Comparison of ENCODE assay signal across 21 cellular contexts in genomic region chr5:115109388-115109787, GRCh38.
"Had no signal": no experiment of that assay in that cellular context is flagged by ENCODE, and none has a peak within 500 bp of the region (broad histone marks: within the 10 kb centered on the region; RNA-seq: fewer than 3 reads in every experiment).

No MANE protein-coding gene starts in this region.

- H3K27ac ChIP-seq: dorsolateral prefrontal cortex, lower lobe of right lung, ovary, psoas muscle, thoracic aorta, tibial nerve, upper lobe of right lung, vagina had no signal

- H3K9me3 Mint-ChIP-seq: naive thymus-derived CD8-positive, alpha-beta T cell; nephron progenitor cell; stimulated activated naive B cell treated with anti-CD40 and anti-IgM and Interleukin-4, amounts not matched to agents 10 μg/mL and 1 μg/mL and 100 μg/mL, for 72 hours; stimulated activated naive CD8-positive, alpha-beta T cell treated with anti-CD3 and anti-CD28 coated beads, Interleukin-15, Interleukin-2, amounts not matched to agents 100 ng/mL and 50 ng/mL, for 24 hours had no signal

- H3K4me1 Mint-ChIP-seq: naive thymus-derived CD8-positive, alpha-beta T cell; nephron progenitor cell; stimulated activated naive B cell treated with anti-CD40 and anti-IgM and Interleukin-4, amounts not matched to agents 10 μg/mL and 1 μg/mL and 100 μg/mL, for 72 hours had no signal

- H3K4me3 Mint-ChIP-seq: naive thymus-derived CD8-positive, alpha-beta T cell; nephron progenitor cell; stimulated activated naive B cell treated with anti-CD40 and anti-IgM and Interleukin-4, amounts not matched to agents 10 μg/mL and 1 μg/mL and 100 μg/mL, for 72 hours; stimulated activated naive CD8-positive, alpha-beta T cell treated with anti-CD3 and anti-CD28 coated beads, Interleukin-15, Interleukin-2, amounts not matched to agents 100 ng/mL and 50 ng/mL, for 24 hours had no signal

- ATAC-seq: left ventricle myocardium superior; lower lobe of right lung; naive thymus-derived CD8-positive, alpha-beta T cell; psoas muscle; right cardiac atrium; stimulated activated naive B cell treated with anti-CD40 and anti-IgM and Interleukin-4, amounts not matched to agents 10 μg/mL and 1 μg/mL and 100 μg/mL, for 72 hours; upper lobe of right lung had no signal

- H3K27me3 ChIP-seq: ovary, tibial nerve, vagina had no signal

- H3K27ac Mint-ChIP-seq: naive thymus-derived CD8-positive, alpha-beta T cell; nephron progenitor cell; stimulated activated naive B cell treated with anti-CD40 and anti-IgM and Interleukin-4, amounts not matched to agents 10 μg/mL and 1 μg/mL and 100 μg/mL, for 72 hours; stimulated activated naive CD8-positive, alpha-beta T cell treated with anti-CD3 and anti-CD28 coated beads, Interleukin-15, Interleukin-2, amounts not matched to agents 100 ng/mL and 50 ng/mL, for 24 hours had no signal

- H3K36me3 ChIP-seq: lower lobe of right lung, ovary, thoracic aorta, tibial nerve, upper lobe of right lung, vagina had no signal

- DNase-seq: dorsolateral prefrontal cortex; effector CD4-positive, alpha-beta T cell; hypothalamus; left ventricle myocardium superior; lower lobe of right lung; naive thymus-derived CD8-positive, alpha-beta T cell; nephron progenitor cell; occipital lobe; ovary; posterior cingulate gyrus; psoas muscle; right cardiac atrium; small intestine; stimulated activated CD4-positive, alpha-beta T cell treated with anti-CD3 and anti-CD28 coated beads, Interleukin-15, amount 100 ng/mL, for 24 hours; stimulated activated CD4-positive, alpha-beta T cell treated with anti-CD3 and anti-CD28 coated beads, Interleukin-2, amount 100 ng/mL, for 48 hours; stimulated activated naive B cell treated with anti-CD40 and anti-IgM and Interleukin-4, amounts not matched to agents 10 μg/mL and 1 μg/mL and 100 μg/mL, for 72 hours; upper lobe of right lung had no signal

- H3K36me3 Mint-ChIP-seq: naive thymus-derived CD8-positive, alpha-beta T cell; stimulated activated naive B cell treated with anti-CD40 and anti-IgM and Interleukin-4, amounts not matched to agents 10 μg/mL and 1 μg/mL and 100 μg/mL, for 72 hours had no signal

- H3K4me3 ChIP-seq: dorsolateral prefrontal cortex, lower lobe of right lung, ovary, psoas muscle, thoracic aorta, tibial nerve, upper lobe of right lung, vagina had no signal

- H3K4me1 ChIP-seq: lower lobe of right lung, psoas muscle, tibial nerve, upper lobe of right lung, vagina had no signal

- H3K9me3 ChIP-seq: lower lobe of right lung, ovary, psoas muscle, thoracic aorta, tibial nerve, upper lobe of right lung, vagina had no signal
